Comparison of ENCODE assay signal across 1 cellular context in genomic region chr10:95278061-95278988, GRCh38.
TF ChIP-seq lines count a peak whose summit lies in the region.

No MANE protein-coding gene starts in this region.

TF ChIP-seq in HepG2, 621 proteins besides CTCF, POLR2A, EP300 and RAD21 (continued from another document and continues in another):
- TF ChIP-seq, protein P1, sequence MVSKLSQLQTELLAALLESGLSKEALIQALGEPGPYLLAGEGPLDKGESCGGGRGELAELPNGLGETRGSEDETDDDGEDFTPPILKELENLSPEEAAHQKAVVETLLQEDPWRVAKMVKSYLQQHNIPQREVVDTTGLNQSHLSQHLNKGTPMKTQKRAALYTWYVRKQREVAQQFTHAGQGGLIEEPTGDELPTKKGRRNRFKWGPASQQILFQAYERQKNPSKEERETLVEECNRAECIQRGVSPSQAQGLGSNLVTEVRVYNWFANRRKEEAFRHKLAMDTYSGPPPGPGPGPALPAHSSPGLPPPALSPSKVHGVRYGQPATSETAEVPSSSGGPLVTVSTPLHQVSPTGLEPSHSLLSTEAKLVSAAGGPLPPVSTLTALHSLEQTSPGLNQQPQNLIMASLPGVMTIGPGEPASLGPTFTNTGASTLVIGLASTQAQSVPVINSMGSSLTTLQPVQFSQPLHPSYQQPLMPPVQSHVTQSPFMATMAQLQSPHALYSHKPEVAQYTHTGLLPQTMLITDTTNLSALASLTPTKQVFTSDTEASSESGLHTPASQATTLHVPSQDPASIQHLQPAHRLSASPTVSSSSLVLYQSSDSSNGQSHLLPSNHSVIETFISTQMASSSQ (IDR thresholded peaks at IDR 0.05; ENCODE audit: low read depth), result peak; percentile 62; the same call in 1 of the 2 replicates
- TF ChIP-seq, protein P1 (CRISPR knock-in tag; IDR thresholded peaks at IDR 0.05; ENCODE audit: borderline replicate concordance), result peak; percentile 89
- no peak for TF ChIP-seq ZNF382 (CRISPR knock-in tag; IDR thresholded peaks at IDR 0.05; ENCODE audit: borderline replicate concordance)
- TF ChIP-seq ZNF501 (CRISPR knock-in tag; IDR thresholded peaks at IDR 0.05), result no peak
- no peak for TF ChIP-seq CC2D1A (CRISPR knock-in tag; IDR thresholded peaks at IDR 0.05)
- TF ChIP-seq ARID2 (CRISPR knock-in tag; IDR thresholded peaks at IDR 0.05; ENCODE audit: borderline replicate concordance), result 0 out of 2 replicates have a peak, but pooled peaks have one; percentile 46
- TF ChIP-seq, protein P2, sequence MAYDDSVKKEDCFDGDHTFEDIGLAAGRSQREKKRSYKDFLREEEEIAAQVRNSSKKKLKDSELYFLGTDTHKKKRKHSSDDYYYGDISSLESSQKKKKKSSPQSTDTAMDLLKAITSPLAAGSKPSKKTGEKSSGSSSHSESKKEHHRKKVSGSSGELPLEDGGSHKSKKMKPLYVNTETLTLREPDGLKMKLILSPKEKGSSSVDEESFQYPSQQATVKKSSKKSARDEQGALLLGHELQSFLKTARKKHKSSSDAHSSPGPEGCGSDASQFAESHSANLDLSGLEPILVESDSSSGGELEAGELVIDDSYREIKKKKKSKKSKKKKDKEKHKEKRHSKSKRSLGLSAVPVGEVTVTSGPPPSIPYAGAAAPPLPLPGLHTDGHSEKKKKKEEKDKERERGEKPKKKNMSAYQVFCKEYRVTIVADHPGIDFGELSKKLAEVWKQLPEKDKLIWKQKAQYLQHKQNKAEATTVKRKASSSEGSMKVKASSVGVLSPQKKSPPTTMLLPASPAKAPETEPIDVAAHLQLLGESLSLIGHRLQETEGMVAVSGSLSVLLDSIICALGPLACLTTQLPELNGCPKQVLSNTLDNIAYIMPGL (CRISPR knock-in tag; IDR thresholded peaks at IDR 0.05; ENCODE audit: borderline replicate concordance in 1 of 2, low read depth in 1 of 2), result 0 out of 4 replicates have a peak, but pooled peaks of 1 of the 2 experiments have one; percentile 28
- TF ChIP-seq HOXA5 (CRISPR knock-in tag; IDR thresholded peaks at IDR 0.05), result no peak
- TF ChIP-seq IRF2 (CRISPR knock-in tag; IDR thresholded peaks at IDR 0.05), result peak; percentile 87
- 0 out of 2 replicates have a peak, but pooled peaks have one; percentile 26 for TF ChIP-seq ZNF556 (CRISPR knock-in tag; IDR thresholded peaks at IDR 0.05; ENCODE audit: borderline replicate concordance)
- TF ChIP-seq GABPB1 (CRISPR knock-in tag; IDR thresholded peaks at IDR 0.05), result no peak
- TF ChIP-seq SP5 (CRISPR knock-in tag; IDR thresholded peaks at IDR 0.05; ENCODE audit: borderline replicate concordance, low read depth), result peak; percentile 83
- TF ChIP-seq GFI1 (CRISPR knock-in tag; IDR thresholded peaks at IDR 0.05; ENCODE audit: borderline replicate concordance), result peak; percentile 22; the same call in 1 of the 2 replicates
- TF ChIP-seq TBL1XR1 (IDR thresholded peaks at IDR 0.05; ENCODE audit: borderline replicate concordance, low read length, partially characterized antibody), result no peak
- no peak for TF ChIP-seq CREBL2 (CRISPR knock-in tag; IDR thresholded peaks at IDR 0.05; ENCODE audit: borderline replicate concordance)
- TF ChIP-seq, protein P3, sequence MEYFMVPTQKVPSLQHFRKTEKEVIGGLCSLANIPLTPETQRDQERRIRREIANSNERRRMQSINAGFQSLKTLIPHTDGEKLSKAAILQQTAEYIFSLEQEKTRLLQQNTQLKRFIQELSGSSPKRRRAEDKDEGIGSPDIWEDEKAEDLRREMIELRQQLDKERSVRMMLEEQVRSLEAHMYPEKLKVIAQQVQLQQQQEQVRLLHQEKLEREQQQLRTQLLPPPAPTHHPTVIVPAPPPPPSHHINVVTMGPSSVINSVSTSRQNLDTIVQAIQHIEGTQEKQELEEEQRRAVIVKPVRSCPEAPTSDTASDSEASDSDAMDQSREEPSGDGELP (IDR thresholded peaks at IDR 0.05; ENCODE audit: borderline replicate concordance, low read depth), result peak; percentile 98
- TF ChIP-seq ZNF615 (CRISPR knock-in tag; IDR thresholded peaks at IDR 0.05; ENCODE audit: borderline replicate concordance), result 0 out of 2 replicates have a peak, but pooled peaks have one; percentile 31
- peak; percentile 74; the same call in 1 of the 2 replicates for TF ChIP-seq NR2F2 (IDR thresholded peaks at IDR 0.05; ENCODE audit: borderline replicate concordance, low read depth)
- TF ChIP-seq PRMT3 (CRISPR knock-in tag; IDR thresholded peaks at IDR 0.05; ENCODE audit: borderline replicate concordance, low read depth), result 0 out of 2 replicates have a peak, but pooled peaks have one; percentile 59
- peak; percentile 99 for TF ChIP-seq TCF7 (IDR thresholded peaks at IDR 0.05; ENCODE audit: low read depth)
- TF ChIP-seq THYN1 (CRISPR knock-in tag; IDR thresholded peaks at IDR 0.05; ENCODE audit: borderline replicate concordance, low read depth), result no peak
- TF ChIP-seq, protein P4, sequence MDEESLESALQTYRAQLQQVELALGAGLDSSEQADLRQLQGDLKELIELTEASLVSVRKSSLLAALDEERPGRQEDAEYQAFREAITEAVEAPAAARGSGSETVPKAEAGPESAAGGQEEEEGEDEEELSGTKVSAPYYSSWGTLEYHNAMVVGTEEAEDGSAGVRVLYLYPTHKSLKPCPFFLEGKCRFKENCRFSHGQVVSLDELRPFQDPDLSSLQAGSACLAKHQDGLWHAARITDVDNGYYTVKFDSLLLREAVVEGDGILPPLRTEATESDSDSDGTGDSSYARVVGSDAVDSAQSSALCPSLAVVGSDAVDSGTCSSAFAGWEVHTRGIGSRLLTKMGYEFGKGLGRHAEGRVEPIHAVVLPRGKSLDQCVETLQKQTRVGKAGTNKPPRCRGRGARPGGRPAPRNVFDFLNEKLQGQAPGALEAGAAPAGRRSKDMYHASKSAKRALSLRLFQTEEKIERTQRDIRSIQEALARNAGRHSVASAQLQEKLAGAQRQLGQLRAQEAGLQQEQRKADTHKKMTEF (CRISPR knock-in tag; IDR thresholded peaks at IDR 0.05), result peak; percentile 90
- no peak; the same call in 1 of the 2 replicates for TF ChIP-seq FOXP1 (IDR thresholded peaks at IDR 0.05)
- TF ChIP-seq FOXP1 (CRISPR knock-in tag; IDR thresholded peaks at IDR 0.05), result peak; percentile 92
- TF ChIP-seq KMT2B (CRISPR knock-in tag; IDR thresholded peaks at IDR 0.05), result peak; percentile 48; the same call in 1 of the 2 replicates
- TF ChIP-seq NRL (CRISPR knock-in tag; IDR thresholded peaks at IDR 0.05; ENCODE audit: borderline replicate concordance), result no peak
- no peak for TF ChIP-seq ATF7 (IDR thresholded peaks at IDR 0.05)
- TF ChIP-seq ATF7 (CRISPR knock-in tag; IDR thresholded peaks at IDR 0.05), result peak; percentile 68; the same call in 1 of the 2 replicates
- TF ChIP-seq, protein P5, sequence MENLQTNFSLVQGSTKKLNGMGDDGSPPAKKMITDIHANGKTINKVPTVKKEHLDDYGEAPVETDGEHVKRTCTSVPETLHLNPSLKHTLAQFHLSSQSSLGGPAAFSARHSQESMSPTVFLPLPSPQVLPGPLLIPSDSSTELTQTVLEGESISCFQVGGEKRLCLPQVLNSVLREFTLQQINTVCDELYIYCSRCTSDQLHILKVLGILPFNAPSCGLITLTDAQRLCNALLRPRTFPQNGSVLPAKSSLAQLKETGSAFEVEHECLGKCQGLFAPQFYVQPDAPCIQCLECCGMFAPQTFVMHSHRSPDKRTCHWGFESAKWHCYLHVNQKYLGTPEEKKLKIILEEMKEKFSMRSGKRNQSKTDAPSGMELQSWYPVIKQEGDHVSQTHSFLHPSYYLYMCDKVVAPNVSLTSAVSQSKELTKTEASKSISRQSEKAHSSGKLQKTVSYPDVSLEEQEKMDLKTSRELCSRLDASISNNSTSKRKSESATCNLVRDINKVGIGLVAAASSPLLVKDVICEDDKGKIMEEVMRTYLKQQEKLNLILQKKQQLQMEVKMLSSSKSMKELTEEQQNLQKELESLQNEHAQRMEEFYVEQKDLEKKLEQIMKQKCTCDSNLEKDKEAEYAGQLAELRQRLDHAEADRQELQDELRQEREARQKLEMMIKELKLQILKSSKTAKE (CRISPR knock-in tag; IDR thresholded peaks at IDR 0.05; ENCODE audit: borderline replicate concordance), result peak; percentile 77; the same call in 1 of the 2 replicates
- peak in 1 of 2 experiments; percentile 87; a peak in 2 of 4 replicates for TF ChIP-seq ATF4 (CRISPR knock-in tag; IDR thresholded peaks at IDR 0.05)
- no peak for TF ChIP-seq ZBTB8A (CRISPR knock-in tag; IDR thresholded peaks at IDR 0.05; ENCODE audit: borderline replicate concordance, low read depth)
- no peak for TF ChIP-seq SYNCRIP (IDR thresholded peaks at IDR 0.05; ENCODE audit: insufficient read depth, low read depth, low read length)
- TF ChIP-seq ARNT (IDR thresholded peaks at IDR 0.05), result no peak
- no peak for TF ChIP-seq BCLAF1 (IDR thresholded peaks at IDR 0.05)
- no peak for TF ChIP-seq ZFP37 (CRISPR knock-in tag; IDR thresholded peaks at IDR 0.05; ENCODE audit: borderline replicate concordance)
- peak; percentile 58; the same call in 1 of the 2 replicates for TF ChIP-seq MIXL1 (CRISPR knock-in tag; IDR thresholded peaks at IDR 0.05)
- TF ChIP-seq, protein P6, sequence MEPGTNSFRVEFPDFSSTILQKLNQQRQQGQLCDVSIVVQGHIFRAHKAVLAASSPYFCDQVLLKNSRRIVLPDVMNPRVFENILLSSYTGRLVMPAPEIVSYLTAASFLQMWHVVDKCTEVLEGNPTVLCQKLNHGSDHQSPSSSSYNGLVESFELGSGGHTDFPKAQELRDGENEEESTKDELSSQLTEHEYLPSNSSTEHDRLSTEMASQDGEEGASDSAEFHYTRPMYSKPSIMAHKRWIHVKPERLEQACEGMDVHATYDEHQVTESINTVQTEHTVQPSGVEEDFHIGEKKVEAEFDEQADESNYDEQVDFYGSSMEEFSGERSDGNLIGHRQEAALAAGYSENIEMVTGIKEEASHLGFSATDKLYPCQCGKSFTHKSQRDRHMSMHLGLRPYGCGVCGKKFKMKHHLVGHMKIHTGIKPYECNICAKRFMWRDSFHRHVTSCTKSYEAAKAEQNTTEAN (CRISPR knock-in tag; conservative IDR thresholded peaks at IDR 0.05), result no peak
- no peak for TF ChIP-seq SRSF4 (IDR thresholded peaks at IDR 0.05; ENCODE audit: low read depth, low read length, poor library complexity, severe bottlenecking)
- 0 out of 2 replicates have a peak, but pooled peaks have one; percentile 32 for TF ChIP-seq ZBTB7A (CRISPR knock-in tag; IDR thresholded peaks at IDR 0.05)
- TF ChIP-seq BRCA1 (CRISPR knock-in tag; IDR thresholded peaks at IDR 0.05), result no peak
- TF ChIP-seq NFATC3 (CRISPR knock-in tag; IDR thresholded peaks at IDR 0.05), result no peak
- TF ChIP-seq ZNF513 (CRISPR knock-in tag; conservative IDR thresholded peaks at IDR 0.05), result no peak
- TF ChIP-seq FOSL2 (CRISPR knock-in tag; IDR thresholded peaks at IDR 0.05), result peak; percentile 92
- TF ChIP-seq ZNF3 (CRISPR knock-in tag; IDR thresholded peaks at IDR 0.05), result no peak
